ENCODE assay signal across 26 cellular contexts in genomic region chr12:77667101-77667500, GRCh38.
DNase-seq lines count a peak whose midpoint lies in the region; ATAC-seq, FAIRE-seq and TF ChIP-seq lines count a peak whose summit lies in the region.
"Had no signal": no experiment of that assay in that cellular context is flagged by ENCODE, and none has a peak within 500 bp of the region (broad histone marks: within the 10 kb centered on the region; RNA-seq: fewer than 3 reads in every experiment).

No MANE protein-coding gene starts in this region.

- H3K4me3 Mint-ChIP-seq in astrocyte (ENCODE audit: unreplicated experiment): no peak overlapping the region
- H3K4me3 Mint-ChIP-seq: activated CD4-positive, alpha-beta T cell treated with anti-CD3 and anti-CD28 coated beads for 36 hours; activated naive CD4-positive, alpha-beta T cell treated with anti-CD3 and anti-CD28 coated beads, Interleukin-2, amount 10 ng/mL, durations not matched to agents 7 days and 5 days; memory B cell; naive B cell; stimulated activated naive CD8-positive, alpha-beta T cell treated with anti-CD3 and anti-CD28 coated beads, Interleukin-15, amount 100 ng/mL, for 72 hours had no signal

- H3K9me1 ChIP-seq in IMR-90 (ENCODE audit: insufficient read depth, low read length): no peaks in the 10 kb centered on the region

- H3K36me3 Mint-ChIP-seq in astrocyte (ENCODE audit: low read depth, unreplicated experiment): no peaks in the 10 kb centered on the region
- H3K36me3 Mint-ChIP-seq: activated naive CD4-positive, alpha-beta T cell treated with anti-CD3 and anti-CD28 coated beads, Interleukin-2, amount 10 ng/mL, durations not matched to agents 7 days and 5 days; memory B cell; naive B cell had no signal

- no peak for TF ChIP-seq CTCF in IMR-90 (conservative IDR thresholded peaks at IDR 0.05; ENCODE audit: low read depth, low read length)
- TF ChIP-seq CTCF in astrocyte (IDR thresholded peaks at IDR 0.05; ENCODE audit: insufficient read depth, low read depth, low read length): no peak

- TF ChIP-seq POLR2A in IMR-90 (IDR thresholded peaks at IDR 0.05; ENCODE audit: low read depth, low read length): no peak

- dilution Hi-C loops in IMR-90 (cut with HindIII; ENCODE audit: low sequenced_read_pairs, unreplicated experiment): no loop called here

- no peak overlapping the region for H3K4me3 ChIP-seq in IMR-90 (ENCODE audit: insufficient read depth, low read depth, low read length)
- H3K4me3 ChIP-seq in astrocyte (ENCODE audit: insufficient read depth, low read depth, low read length): no peak overlapping the region
- H3K4me3 ChIP-seq: esophagus muscularis mucosa, tibial nerve had no signal

- no peaks in the 10 kb centered on the region for H3K79me1 ChIP-seq in IMR-90 (ENCODE audit: low read depth in 1 of 2, low read length in 2 of 2)

- no peak overlapping the region for H3K4ac ChIP-seq in IMR-90 (ENCODE audit: low read depth, low read length)

- H3K9ac ChIP-seq in IMR-90 (ENCODE audit: low read depth, low read length) (no peak overlapping the region), astrocyte (ENCODE audit: low read length) (peak overlapping the region; percentile 54)

- H3K23ac ChIP-seq in IMR-90 (ENCODE audit: low read depth, low read length): no peak overlapping the region

- ATAC-seq in IMR-90 (ENCODE audit: low read depth): no peak
- no peak for ATAC-seq in GM18867 (IDR thresholded peaks at IDR 0.05; ENCODE audit: unreplicated experiment)
- ATAC-seq in HG02840 (IDR thresholded peaks at IDR 0.05; ENCODE audit: low FRiP score, unreplicated experiment): no peak
- ATAC-seq in HG03469 (IDR thresholded peaks at IDR 0.05; ENCODE audit: unreplicated experiment): no peak
- ATAC-seq: activated CD4-positive, alpha-beta T cell treated with anti-CD3 and anti-CD28 coated beads for 36 hours; stimulated activated naive CD8-positive, alpha-beta T cell treated with anti-CD3 and anti-CD28 coated beads, Interleukin-15, amount 100 ng/mL, for 72 hours had no signal

- H3K4me1 ChIP-seq in IMR-90 (ENCODE audit: control insufficient read depth, insufficient read depth, low read length) (no peaks in the 10 kb centered on the region), astrocyte (ENCODE audit: insufficient read depth, low read length) (peaks cover 12% of the 10 kb centered on the region)
- H3K4me1 ChIP-seq: Caco-2, esophagus muscularis mucosa, tibial nerve had no signal

- in situ Hi-C loops in IMR-90 (cut with MboI; ENCODE audit: low sequenced_read_pairs): no loop called here

- CTCF ChIA-PET in IMR-90 (lab: Yijun Ruan, JAX): no interaction called here

- no peaks in the 10 kb centered on the region for H4K20me1 ChIP-seq in IMR-90 (ENCODE audit: insufficient read depth, low read length)
- H4K20me1 ChIP-seq in astrocyte (ENCODE audit: insufficient read depth, low read length): no peaks in the 10 kb centered on the region

- H3K9me3 Mint-ChIP-seq in astrocyte (ENCODE audit: unreplicated experiment): no peaks in the 10 kb centered on the region

- TF ChIP-seq RAD21 in IMR-90 (IDR thresholded peaks at IDR 0.05; ENCODE audit: low read length): no peak

- 20% methylated on average over 1 of the region's 6 CpGs; no CpG with 5 or more reads in 1 of the 2 experiments for WGBS in IMR-90 (ENCODE audit: extremely low coverage in 2 of 2, insufficient read length in 1 of 2), 2 experiments

- H3K14ac ChIP-seq in IMR-90 (replicated peaks; ENCODE audit: low read depth, low read length): no peak overlapping the region

- peaks cover 15% of the 10 kb centered on the region for H3K4me1 Mint-ChIP-seq in astrocyte (ENCODE audit: low read depth, unreplicated experiment)
- H3K4me1 Mint-ChIP-seq: activated CD4-positive, alpha-beta T cell treated with anti-CD3 and anti-CD28 coated beads for 36 hours; activated naive CD4-positive, alpha-beta T cell treated with anti-CD3 and anti-CD28 coated beads, Interleukin-2, amount 10 ng/mL, durations not matched to agents 7 days and 5 days; memory B cell; naive B cell; stimulated activated naive CD8-positive, alpha-beta T cell treated with anti-CD3 and anti-CD28 coated beads, Interleukin-15, amount 100 ng/mL, for 72 hours had no signal

- no peak overlapping the region for H2BK5ac ChIP-seq in IMR-90 (ENCODE audit: low read depth, low read length, poor library complexity, severe bottlenecking)

- peak; percentile 77 for FAIRE-seq in astrocyte (lab: Jason Lieb, UNC)
- FAIRE-seq: H1 had no signal

- H4K5ac ChIP-seq in IMR-90 (ENCODE audit: low read depth, low read length): no peak overlapping the region

- H3K9me3 ChIP-seq in IMR-90 (ENCODE audit: control insufficient read depth, insufficient read depth, low read length): no peaks in the 10 kb centered on the region
- no peaks in the 10 kb centered on the region for H3K9me3 ChIP-seq in astrocyte (ENCODE audit: insufficient read depth, low read depth, low read length)
- H3K9me3 ChIP-seq: Caco-2 had no signal

- H2AFZ ChIP-seq in IMR-90 (replicated peaks; ENCODE audit: low read length, poor library complexity) (no peak overlapping the region), astrocyte (ENCODE audit: low read depth, low read length) (peak overlapping the region; percentile 11)

- H3K27me3 ChIP-seq in IMR-90 (ENCODE audit: control insufficient read depth, insufficient read depth, low read length) (no peaks in the 10 kb centered on the region), astrocyte (ENCODE audit: insufficient read depth, low read length) (no peaks in the 10 kb centered on the region)
- H3K27me3 ChIP-seq: esophagus muscularis mucosa, tibial nerve had no signal

- no peak overlapping the region for H2AK9ac ChIP-seq in IMR-90 (replicated peaks; ENCODE audit: low read depth, low read length, poor library complexity)

- POLR2A ChIA-PET in IMR-90 (lab: Charles Lee; ENCODE audit: unreplicated experiment): no interaction called here

- no peak overlapping the region for H3K18ac ChIP-seq in IMR-90 (ENCODE audit: low read depth, low read length)

- peak overlapping the region; percentile 91 for H3K27ac Mint-ChIP-seq in astrocyte (ENCODE audit: unreplicated experiment)
- H3K27ac Mint-ChIP-seq: activated CD4-positive, alpha-beta T cell treated with anti-CD3 and anti-CD28 coated beads for 36 hours; activated naive CD4-positive, alpha-beta T cell treated with anti-CD3 and anti-CD28 coated beads, Interleukin-2, amount 10 ng/mL, durations not matched to agents 7 days and 5 days; memory B cell; naive B cell; stimulated activated naive CD8-positive, alpha-beta T cell treated with anti-CD3 and anti-CD28 coated beads, Interleukin-15, amount 100 ng/mL, for 72 hours had no signal

- no peaks in the 10 kb centered on the region for H3K27me3 Mint-ChIP-seq in astrocyte (ENCODE audit: low read depth, unreplicated experiment)
- H3K27me3 Mint-ChIP-seq: activated CD4-positive, alpha-beta T cell treated with anti-CD3 and anti-CD28 coated beads for 36 hours; activated naive CD4-positive, alpha-beta T cell treated with anti-CD3 and anti-CD28 coated beads, Interleukin-2, amount 10 ng/mL, durations not matched to agents 7 days and 5 days; memory B cell; naive B cell; stimulated activated naive CD8-positive, alpha-beta T cell treated with anti-CD3 and anti-CD28 coated beads, Interleukin-15, amount 100 ng/mL, for 72 hours had no signal

- no peak overlapping the region for H4K8ac ChIP-seq in IMR-90 (ENCODE audit: low read depth in 2 of 2, low read length in 2 of 2)

- no peak overlapping the region for H2AK5ac ChIP-seq in IMR-90 (ENCODE audit: low read depth, low read length)

- H3K36me3 ChIP-seq in IMR-90 (ENCODE audit: control insufficient read depth, insufficient read depth, low read length) (no peaks in the 10 kb centered on the region), astrocyte (ENCODE audit: insufficient read depth, low read length) (no peaks in the 10 kb centered on the region)
- H3K36me3 ChIP-seq: esophagus muscularis mucosa, tibial nerve had no signal

- intact Hi-C loops in IMR-90 (cut with micrococcal nuclease): no loop called here

- no peak overlapping the region for H3K27ac ChIP-seq in IMR-90 (ENCODE audit: insufficient read depth, low read length)
- peak overlapping the region; percentile 89 for H3K27ac ChIP-seq in astrocyte (ENCODE audit: low read depth, low read length)
- H3K27ac ChIP-seq: esophagus muscularis mucosa, RWPE1, tibial nerve had no signal

- no peak overlapping the region for H2BK15ac ChIP-seq in IMR-90 (ENCODE audit: low read depth, low read length)

- no peak overlapping the region for H4K91ac ChIP-seq in IMR-90 (ENCODE audit: insufficient read depth, low read depth, low read length)

- H3K79me2 ChIP-seq in astrocyte (ENCODE audit: insufficient read depth, low read length): no peaks in the 10 kb centered on the region

- H3K56ac ChIP-seq in IMR-90 (ENCODE audit: extremely low read depth, insufficient read depth, low read length): no peak overlapping the region

- DNase-seq in A172 (ENCODE audit: low spot score) (peak; percentile 84), IMR-90 (peak; percentile 4), astrocyte (ENCODE audit: low read depth) (peak; percentile 97), iris pigment epithelial cell (ENCODE audit: low read depth) (peak; percentile 66), KG1 (lab: John Stamatoyannopoulos, UW) (no peak)
- DNase-seq: 8988T; activated CD4-positive, alpha-beta T cell treated with anti-CD3 and anti-CD28 coated beads for 36 hours; activated naive CD4-positive, alpha-beta T cell treated with anti-CD3 and anti-CD28 coated beads, Interleukin-2, amount 10 ng/mL, durations not matched to agents 7 days and 5 days; activated T-cell treated with anti-CD3 and anti-CD28 coated beads, Interleukin-2, amount 50 U/mL, for 48 hours; AML-193; aorta; Caco-2; effector memory CD4-positive, alpha-beta T cell; naive B cell; NCI-H1436 treated with DMSO at 0.1 percent for 48 hours; NCI-H2171; NCI-H526; stimulated activated naive CD8-positive, alpha-beta T cell treated with anti-CD3 and anti-CD28 coated beads, Interleukin-15, amount 100 ng/mL, for 72 hours had no signal

- no peak overlapping the region for H2BK120ac ChIP-seq in IMR-90 (ENCODE audit: low read depth, low read length)

- BruUV-seq in IMR-90 (replicated peaks; lab: Mats Ljungman, UMichigan): no TSS peak

- no peak overlapping the region for H2BK20ac ChIP-seq in IMR-90 (ENCODE audit: low read depth, low read length)

- H3K4me2 ChIP-seq in IMR-90 (ENCODE audit: low read depth, low read length) (no peak overlapping the region), astrocyte (ENCODE audit: low read length) (peak overlapping the region; percentile 42)

TF ChIP-seq in IMR-90, 13 proteins besides CTCF, POLR2A, EP300 and RAD21 (continues in another document):
- no peak for TF ChIP-seq CEBPB (IDR thresholded peaks at IDR 0.05; ENCODE audit: low read depth, low read length)
- no peak for TF ChIP-seq CHD1 (IDR thresholded peaks at IDR 0.05; ENCODE audit: low read depth, low read length)
- TF ChIP-seq MAFK (IDR thresholded peaks at IDR 0.05; ENCODE audit: low read depth, low read length): no peak
- TF ChIP-seq FOS (IDR thresholded peaks at IDR 0.05; ENCODE audit: low read depth, low read length): no peak
- no peak for TF ChIP-seq SMC3 (IDR thresholded peaks at IDR 0.05; ENCODE audit: low read depth, low read length)
- TF ChIP-seq NFE2L2 (IDR thresholded peaks at IDR 0.05; ENCODE audit: low read depth, low read length): no peak
- TF ChIP-seq RFX5 (IDR thresholded peaks at IDR 0.05; ENCODE audit: low read depth, low read length): no peak
- no peak for TF ChIP-seq BHLHE40 (IDR thresholded peaks at IDR 0.05; ENCODE audit: low read depth, low read length)
- TF ChIP-seq MAZ (IDR thresholded peaks at IDR 0.05; ENCODE audit: borderline replicate concordance, low read depth, low read length): no peak
